Comparison of ENCODE assay signal across 6 cellular contexts in the genomic region with DNA sequence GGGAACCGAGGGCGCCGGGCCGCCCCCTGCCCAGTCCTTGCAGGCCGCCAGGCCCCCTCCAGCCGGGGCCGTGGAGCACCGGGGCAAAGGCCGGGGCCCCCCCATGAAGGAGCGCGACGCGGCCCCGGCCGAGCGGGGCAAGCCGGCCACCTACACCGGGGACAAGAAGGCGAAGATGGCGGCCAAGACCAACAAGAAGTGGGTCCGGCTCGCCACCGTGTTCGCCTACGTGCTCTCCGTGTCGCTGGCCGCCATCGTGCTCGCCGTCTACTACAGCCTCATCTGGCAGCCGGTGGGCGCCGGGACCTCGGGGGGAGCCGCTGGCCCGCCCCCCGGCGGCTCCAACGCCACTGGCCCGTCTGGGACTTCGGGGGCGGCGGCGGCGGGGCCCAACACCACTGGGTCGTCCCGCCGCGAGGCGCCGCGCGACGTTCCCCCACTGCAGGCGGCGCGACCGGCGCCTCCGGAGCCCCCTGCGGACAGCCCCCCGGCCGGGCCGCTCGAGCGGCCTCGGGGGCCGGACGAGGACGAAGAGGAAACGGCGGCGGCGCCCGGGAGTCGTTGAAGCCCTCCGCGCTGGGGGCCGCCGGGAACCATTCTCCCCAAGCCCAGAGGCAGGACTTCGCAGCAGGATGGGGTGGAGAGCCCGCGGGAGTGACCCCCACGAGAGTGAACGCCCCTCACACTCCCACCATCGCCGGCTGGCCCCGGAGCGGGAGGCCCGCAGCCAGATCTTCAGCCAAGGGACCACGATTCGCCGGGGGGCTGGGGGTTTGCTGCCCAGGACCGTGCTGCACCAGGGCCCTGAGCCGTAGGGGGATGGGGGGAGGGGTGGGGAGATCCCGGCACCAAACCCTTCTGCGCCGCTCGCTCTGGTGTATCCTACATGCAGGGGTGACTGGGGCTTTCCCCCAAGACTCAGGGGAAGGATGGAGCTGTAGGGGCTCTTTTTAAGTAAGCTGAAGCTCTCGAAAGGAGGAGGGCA. TPM values are rescaled to one million over a fixed set of nuclear protein-coding genes. Genes with fewer than 3 reads are reported as not detected.
DNase-seq lines count a peak whose midpoint lies in the region; ATAC-seq and TF ChIP-seq lines count a peak whose summit lies in the region.

No MANE protein-coding gene starts in this region.

- H3K9ac ChIP-seq in MM.1S (ENCODE audit: low read length) (peak overlapping the region; percentile 61; the same call in 1 of the 2 replicates), skeletal muscle satellite cell (ENCODE audit: low read depth, low read length) (peak overlapping the region; percentile 79)

- peaks cover 34% of the 10 kb centered on the region for H3F3A ChIP-seq in MM.1S (ENCODE audit: insufficient read depth, low read length)

- H3K9me3 ChIP-seq in MM.1S (replicated peaks; ENCODE audit: insufficient read depth, low read length) (no peaks in the 10 kb centered on the region), skeletal muscle satellite cell (replicated peaks; ENCODE audit: low read length) (no peaks in the 10 kb centered on the region)

- H3K79me2 ChIP-seq in MM.1S (ENCODE audit: low read length) = peaks cover 29% of the 10 kb centered on the region

- no peaks in the 10 kb centered on the region for H4K20me1 ChIP-seq in MM.1S (ENCODE audit: insufficient read depth, low read length)

- H3K27me3 ChIP-seq in MM.1S (replicated peaks; ENCODE audit: insufficient read depth, low read length) (no peaks in the 10 kb centered on the region), skeletal muscle satellite cell (ENCODE audit: control insufficient read depth, insufficient read depth, low read length) (peaks cover 4% of the 10 kb centered on the region)

- TF ChIP-seq CTCF in MM.1S (IDR thresholded peaks at IDR 0.05; ENCODE audit: low read length) = no peak
- TF ChIP-seq CTCF in epithelial cell of esophagus (IDR thresholded peaks at IDR 0.05; ENCODE audit: insufficient read depth, low read depth, low read length, missing control alignments) = no peak

- no peak overlapping the region for H2AFZ ChIP-seq in MM.1S (ENCODE audit: low read length)

- H3K27ac ChIP-seq in MM.1S (ENCODE audit: low read length) = no peak overlapping the region

- peak; percentile 4 for ATAC-seq in GM21390 (IDR thresholded peaks at IDR 0.05; ENCODE audit: unreplicated experiment)

- H3K36me3 ChIP-seq in MM.1S (replicated peaks; ENCODE audit: insufficient read depth, low read length) (no peaks in the 10 kb centered on the region), skeletal muscle satellite cell (ENCODE audit: insufficient read depth, low read length) (no peaks in the 10 kb centered on the region)

- no peaks in the 10 kb centered on the region for H3K9me2 ChIP-seq in MM.1S (replicated peaks; ENCODE audit: insufficient read depth, low read length)

- H3K4me1 ChIP-seq in MM.1S (ENCODE audit: low read length) = peaks cover 50% of the 10 kb centered on the region
- peaks cover 20% of the 10 kb centered on the region for H3K4me1 ChIP-seq in skeletal muscle satellite cell (ENCODE audit: control insufficient read depth, insufficient read depth, low read length)

- DNase-seq in MM.1S (peak; percentile 31), epithelial cell of esophagus (ENCODE audit: low read depth) (no peak), epidermal melanocyte (ENCODE audit: insufficient read length, low spot score) (no peak), AG08395 (ENCODE audit: low spot score) (no peak)

- H3K4me3 ChIP-seq in MM.1S (ENCODE audit: low read length) (peak overlapping the region; percentile 74), epithelial cell of esophagus (ENCODE audit: low read length) (peak overlapping the region; percentile 53), skeletal muscle satellite cell (ENCODE audit: low read length) (peak overlapping the region; percentile 83)

- H3K4me2 ChIP-seq in MM.1S (ENCODE audit: low read depth, low read length) (peak overlapping the region; percentile 79), skeletal muscle satellite cell (ENCODE audit: low read length) (peak overlapping the region; percentile 87)

RNA-seq across cellular contexts. Expression of gene INAFM2, which starts 0.8 kb away (rescaled TPM):
- total RNA-seq in skeletal muscle satellite cell (2012; rRNA removed) = 7.1 and 11.6 TPM in 2 replicates

RNA-seq across cellular contexts. Expression of gene CCDC9B, which starts 16.5 kb away (rescaled TPM):
- total RNA-seq in skeletal muscle satellite cell (2012; rRNA removed) = 3.1 and 8.6 TPM in 2 replicates

RNA-seq across cellular contexts. Expression of gene PLCB2, which starts 16.5 kb away (rescaled TPM):
- total RNA-seq in skeletal muscle satellite cell (2012; rRNA removed) = 0.22 and 0.76 TPM in 2 replicates

RNA-seq across cellular contexts. Expression of gene PHGR1, which starts 26.6 kb away (rescaled TPM):
- total RNA-seq in skeletal muscle satellite cell (2012; rRNA removed) = not detected in 2 replicates

RNA-seq across cellular contexts. Expression of gene DISP2, which starts 33.8 kb away (rescaled TPM):
- under 0.01 TPM in 2 replicates for total RNA-seq in skeletal muscle satellite cell (2012; rRNA removed)
